18 cellular contexts compared by ENCODE assay signal in genomic region chr2:122805346-122805745, GRCh38.
DNase-seq lines count a peak whose midpoint lies in the region; ATAC-seq, FAIRE-seq and TF ChIP-seq lines count a peak whose summit lies in the region.
"Had no signal": no experiment of that assay in that cellular context is flagged by ENCODE, and none has a peak within 500 bp of the region (broad histone marks: within the 10 kb centered on the region; RNA-seq: fewer than 3 reads in every experiment).

No MANE protein-coding gene starts in this region.

- no peak overlapping the region for H3K4me3 Mint-ChIP-seq in MCF 10A (ENCODE audit: unreplicated experiment)
- H3K4me3 Mint-ChIP-seq: CD4-positive, alpha-beta T cell had no signal

- no peak overlapping the region for H3K27ac ChIP-seq in breast epithelium
- H3K27ac ChIP-seq: 22Rv1, A549, C4-2B had no signal

- BruUV-seq in MCF 10A (replicated peaks; lab: Mats Ljungman, UMichigan), result no TSS peak

- H3K36me3 ChIP-seq in breast epithelium (no peaks in the 10 kb centered on the region), bronchial epithelial cell (ENCODE audit: control insufficient read depth, insufficient read depth, low read length) (no peaks in the 10 kb centered on the region)
- H3K36me3 ChIP-seq: HAP-1 had no signal

- no peak for FAIRE-seq in bronchial epithelial cell (lab: Jason Lieb, UNC)
- FAIRE-seq: A549, D721Med, H1 had no signal

- CTCF ChIA-PET in MCF 10A (lab: Yijun Ruan, JAX), result no interaction called here

- no peaks in the 10 kb centered on the region for H3K9me3 ChIP-seq in breast epithelium
- H3K9me3 ChIP-seq: A549, Caco-2, HAP-1 had no signal

- DNase-seq in MCF 10A (ENCODE audit: unreplicated experiment) (peak; percentile 27), breast epithelium (ENCODE audit: low spot score in 2 of 2) (no peak), HS-5 (ENCODE audit: low read depth) (peak; percentile 23), bronchial epithelial cell (ENCODE audit: low read depth) (peak; percentile 4), renal cortical epithelial cell (ENCODE audit: low read depth) (peak; percentile 4), retina (no peak), T-helper 1 cell (no peak)
- DNase-seq: AML-193; Caco-2; CD4-positive, alpha-beta T cell; GF-D8 had no signal

- H3K27ac Mint-ChIP-seq in MCF 10A (ENCODE audit: low read depth, unreplicated experiment), result no peak overlapping the region
- H3K27ac Mint-ChIP-seq: CD4-positive, alpha-beta T cell had no signal

- POLR2A ChIA-PET in MCF 10A (lab: Yijun Ruan, JAX), result no interaction called here

- TF ChIP-seq POLR2A in breast epithelium (IDR thresholded peaks at IDR 0.05), result no peak

- no peaks in the 10 kb centered on the region for H3K36me3 Mint-ChIP-seq in MCF 10A (ENCODE audit: insufficient read depth, unreplicated experiment)

- H3K27me3 Mint-ChIP-seq in MCF 10A (ENCODE audit: insufficient read depth, unreplicated experiment), result no peaks in the 10 kb centered on the region
- H3K27me3 Mint-ChIP-seq: CD4-positive, alpha-beta T cell had no signal

- H3K4me3 ChIP-seq in breast epithelium (no peak overlapping the region), bronchial epithelial cell (ENCODE audit: low read depth, low read length) (no peak overlapping the region)
- H3K4me3 ChIP-seq: A549, HAP-1 had no signal

- TF ChIP-seq CTCF in MCF 10A (IDR thresholded peaks at IDR 0.05; ENCODE audit: unreplicated experiment), result no peak
- TF ChIP-seq CTCF in breast epithelium (IDR thresholded peaks at IDR 0.05), result no peak
- no peak for TF ChIP-seq CTCF in bronchial epithelial cell (IDR thresholded peaks at IDR 0.05; ENCODE audit: insufficient read depth, low read length, severe bottlenecking)

- no peak for ATAC-seq in HG02981 (IDR thresholded peaks at IDR 0.05; ENCODE audit: unreplicated experiment)
- ATAC-seq: A549 had no signal

- no peaks in the 10 kb centered on the region for H3K9me3 Mint-ChIP-seq in MCF 10A (ENCODE audit: unreplicated experiment)

- intact Hi-C loops in MCF 10A (cut with micrococcal nuclease) (no loop called here), breast epithelium (cut with DNase I; ENCODE audit: low total_unique reads) (no loop called here)

- H3K27me3 ChIP-seq in breast epithelium, result no peaks in the 10 kb centered on the region
- H3K27me3 ChIP-seq in bronchial epithelial cell (ENCODE audit: control insufficient read depth, insufficient read depth, low read length), result no peaks in the 10 kb centered on the region

- peaks cover 6% of the 10 kb centered on the region for H3K4me1 Mint-ChIP-seq in MCF 10A (ENCODE audit: insufficient read depth, unreplicated experiment)

- no peaks in the 10 kb centered on the region for H3K4me1 ChIP-seq in breast epithelium
- H3K4me1 ChIP-seq: A549, Caco-2, HAP-1 had no signal

Comparison
In these comparisons a context has a peak if more than half of its experiments do, and no peak if none do; other contexts are left out.
1. DNase-seq: peak in MCF 10A (single experiment), HS-5 (single experiment), bronchial epithelial cell (single experiment) and renal cortical epithelial cell (single experiment); none in breast epithelium (0 of 2), retina (single experiment) and T-helper 1 cell (0 of 5).